ENCODE assay signal across 8 cellular contexts in genomic region chr3:73624363-73625123, GRCh38. TPM values are rescaled to one million over a fixed set of nuclear protein-coding genes. Genes with fewer than 3 reads are reported as not detected.
DNase-seq lines count a peak whose midpoint lies in the region; ATAC-seq and TF ChIP-seq lines count a peak whose summit lies in the region.

TSS of gene PDZRN3 (minus strand) at chr3:73624941.

- DNase-seq in GM13976 (ENCODE audit: low spot score) (peak; percentile 8), SK-N-MC (ENCODE audit: low read depth, low spot score) (no peak), globus pallidus (ENCODE audit: low spot score) (peak; percentile 24), occipital lobe (lab: John Stamatoyannopoulos, UW) (peak; percentile 48), NCI-H2171 (lab: John Stamatoyannopoulos, UW) (no peak), GDM1 (lab: John Stamatoyannopoulos, UW) (no peak), RWPE1 (ENCODE audit: low spot score) (no peak)

- H3K27ac ChIP-seq in SK-N-MC (no peak within 1 kb of the TSS), RWPE1 (no peak within 1 kb of the TSS)

- POLR2A ChIA-PET in RWPE1 (lab: Yijun Ruan, JAX; ENCODE audit: low non-redundant PET), result no interaction called here

- H3K9ac ChIP-seq in SK-N-MC (ENCODE audit: insufficient read length), result peak within 1 kb of the TSS; percentile 57

- no peak for ATAC-seq in HG03432 (IDR thresholded peaks at IDR 0.05; ENCODE audit: unreplicated experiment)

- peak within 1 kb of the TSS; percentile 77 for H3K4me3 ChIP-seq in SK-N-MC

- CTCF ChIA-PET in RWPE1 (lab: Yijun Ruan, JAX), result interaction anchor here (0.6 kb wide), 1 partner anchor 121 kb away, joined by 3 read pairs; no protein-coding TSS in a partner anchor

- no peak for TF ChIP-seq CTCF in GM13976 (IDR thresholded peaks at IDR 0.05; ENCODE audit: borderline replicate concordance, control extremely low read depth, extremely low read depth, insufficient read depth, missing control alignments)
- TF ChIP-seq CTCF in RWPE1 (conservative IDR thresholded peaks at IDR 0.05; ENCODE audit: low read depth), result no peak

- in situ Hi-C loops in GM13976 (cut with MboI; ENCODE audit: low sequenced_read_pairs, unreplicated experiment), result no loop called here

- H3K36me3 ChIP-seq in SK-N-MC (ENCODE audit: insufficient read depth, low read length), result no peaks in the 10 kb centered on the region

- no peaks in the 10 kb centered on the region for H3K9me3 ChIP-seq in SK-N-MC (ENCODE audit: low read depth, low read length)

RNA-seq across cellular contexts. Expression of gene PDZRN3, which starts in this region (rescaled TPM):
- 59.3 TPM for total RNA-seq in occipital lobe

Comparison
In these comparisons a context has a peak if more than half of its experiments do, and no peak if none do; other contexts are left out.
1. DNase-seq: peak in GM13976 (single experiment), globus pallidus (single experiment) and occipital lobe (single experiment); none in SK-N-MC (single experiment), NCI-H2171 (single experiment), GDM1 (single experiment) and RWPE1 (single experiment).